ENCODE assay signal across 8 cellular contexts in genomic region chr7:100335566-100336466, GRCh38. TPM values are rescaled to one million over a fixed set of nuclear protein-coding genes. Genes with fewer than 3 reads are reported as not detected.
DNase-seq lines count a peak whose midpoint lies in the region; ATAC-seq, FAIRE-seq and TF ChIP-seq lines count a peak whose summit lies in the region.
"Not testable (repeated sequence)": the region's sequence is repeated elsewhere in the genome, so short reads cannot be mapped to it uniquely, and the experiment has no call there.

No MANE protein-coding gene starts in this region.

- not testable (repeated sequence) for H3K4me1 ChIP-seq in Loucy (ENCODE audit: insufficient read depth, low read length, poor library complexity, severe bottlenecking)
- H3K4me1 ChIP-seq in RWPE2 (ENCODE audit: insufficient read depth, poor library complexity, severe bottlenecking) = peaks cover 13% of the 10 kb centered on the region

- TF ChIP-seq CTCF in Loucy (conservative IDR thresholded peaks at IDR 0.05; ENCODE audit: low read length); RWPE2 (IDR thresholded peaks at IDR 0.05; ENCODE audit: poor library complexity, severe bottlenecking); fibroblast of the aortic adventitia (IDR thresholded peaks at IDR 0.05; ENCODE audit: insufficient read depth, low read length); nephron progenitor cell (IDR thresholded peaks at IDR 0.05): not testable (repeated sequence)

- not testable (repeated sequence) for H3K27me3 ChIP-seq in Loucy (ENCODE audit: insufficient read depth, low read length, poor library complexity, severe bottlenecking); RWPE2 (ENCODE audit: insufficient read depth, poor library complexity, severe bottlenecking)

- peaks cover 25% of the 10 kb centered on the region for H3K36me3 Mint-ChIP-seq in nephron progenitor cell (ENCODE audit: low read depth)
- peaks cover 36% of the 10 kb centered on the region for H3K36me3 Mint-ChIP-seq in stimulated activated naive CD8-positive, alpha-beta T cell treated with anti-CD3 and anti-CD28 coated beads, Interleukin-15, Interleukin-2, amounts not matched to agents 100 ng/mL and 50 ng/mL, for 24 hours (ENCODE audit: low read depth)

- peak overlapping the region; percentile 76; the same call in 1 of the 2 replicates for H2AFZ ChIP-seq in Loucy (ENCODE audit: low read length)

- H3K4me3 Mint-ChIP-seq in nephron progenitor cell = peak overlapping the region; percentile 88
- H3K4me3 Mint-ChIP-seq in stimulated activated naive CD8-positive, alpha-beta T cell treated with anti-CD3 and anti-CD28 coated beads, Interleukin-15, Interleukin-2, amounts not matched to agents 100 ng/mL and 50 ng/mL, for 24 hours = peak overlapping the region; percentile 95

- H3K27ac Mint-ChIP-seq in nephron progenitor cell = peak overlapping the region; percentile 97
- H3K27ac Mint-ChIP-seq in stimulated activated naive CD8-positive, alpha-beta T cell treated with anti-CD3 and anti-CD28 coated beads, Interleukin-15, Interleukin-2, amounts not matched to agents 100 ng/mL and 50 ng/mL, for 24 hours = peak overlapping the region; percentile 92

- H3K4me1 Mint-ChIP-seq in nephron progenitor cell = peaks cover 11% of the 10 kb centered on the region
- H3K4me1 Mint-ChIP-seq in stimulated activated naive CD8-positive, alpha-beta T cell treated with anti-CD3 and anti-CD28 coated beads, Interleukin-15, Interleukin-2, amounts not matched to agents 100 ng/mL and 50 ng/mL, for 24 hours (ENCODE audit: low read depth) = peaks cover 43% of the 10 kb centered on the region

- H3K79me2 ChIP-seq in Loucy (ENCODE audit: insufficient read depth, low read length) = peaks cover 49% of the 10 kb centered on the region

- FAIRE-seq in H54 (lab: Jason Lieb, UNC) = not testable (repeated sequence)

- peak overlapping the region; percentile 76 for H3K4me3 ChIP-seq in Loucy (ENCODE audit: low read length, poor library complexity, severe bottlenecking)
- H3K4me3 ChIP-seq in RWPE2 (ENCODE audit: severe bottlenecking) = peak overlapping the region; percentile 77
- peak overlapping the region; percentile 75 for H3K4me3 ChIP-seq in fibroblast of the aortic adventitia (ENCODE audit: low read depth, low read length)

- peak overlapping the region; percentile 81 for H3K9ac ChIP-seq in Loucy (ENCODE audit: low read depth, low read length, poor library complexity, severe bottlenecking)

- H3K9me3 Mint-ChIP-seq in nephron progenitor cell; stimulated activated naive CD8-positive, alpha-beta T cell treated with anti-CD3 and anti-CD28 coated beads, Interleukin-15, Interleukin-2, amounts not matched to agents 100 ng/mL and 50 ng/mL, for 24 hours: not testable (repeated sequence)

- H3K27me3 Mint-ChIP-seq in nephron progenitor cell (ENCODE audit: low read depth, poor library complexity); stimulated activated naive CD8-positive, alpha-beta T cell treated with anti-CD3 and anti-CD28 coated beads, Interleukin-15, Interleukin-2, amounts not matched to agents 100 ng/mL and 50 ng/mL, for 24 hours: not testable (repeated sequence)

- H3K9me2 ChIP-seq in Loucy (replicated peaks; ENCODE audit: low read depth, low read length) = not testable (repeated sequence)

- not testable (repeated sequence) for H3F3A ChIP-seq in Loucy (ENCODE audit: low read depth)

- peaks cover 13% of the 10 kb centered on the region for H4K20me1 ChIP-seq in Loucy (ENCODE audit: insufficient read depth, low read length, poor library complexity, severe bottlenecking)

- DNase-seq in ELF-1 (ENCODE audit: low read depth, low spot score) = peak; percentile 98
- DNase-seq in H54 (ENCODE audit: insufficient read length, low spot score) = peak; percentile 69
- DNase-seq in RWPE2 (ENCODE audit: low spot score) = peak; percentile 92
- peak; percentile 82 for DNase-seq in activated effector memory CD4-positive, alpha-beta T cell treated with Interleukin-2 at 50 U/mL for 16 hours
- peak; percentile 93 for DNase-seq in fibroblast of the aortic adventitia (ENCODE audit: low read depth)
- peak; percentile 91 for DNase-seq in nephron progenitor cell

- H3K27ac ChIP-seq in RWPE2 (ENCODE audit: poor library complexity, severe bottlenecking) = peak overlapping the region; percentile 83

- not testable (repeated sequence) for H3K9me3 ChIP-seq in Loucy (ENCODE audit: insufficient read depth, low read depth, low read length); RWPE2 (ENCODE audit: severe bottlenecking)

- TF ChIP-seq POLR2A in H54 (IDR thresholded peaks at IDR 0.05; ENCODE audit: low read depth, low read length) = peak; percentile 96

- peak; percentile 90 for ATAC-seq in RWPE2 (ENCODE audit: low read depth)

- not testable (repeated sequence) for H3K4me2 ChIP-seq in Loucy (ENCODE audit: low read depth, low read length, poor library complexity, severe bottlenecking)

- H3K36me3 ChIP-seq in Loucy (ENCODE audit: insufficient read depth, low read length) = not testable (repeated sequence)
- H3K36me3 ChIP-seq in RWPE2 (ENCODE audit: low read depth) = peaks cover 34% of the 10 kb centered on the region

RNA-seq across cellular contexts. Expression of gene PILRB, which starts 22.1 kb away (rescaled TPM):
- total RNA-seq in fibroblast of the aortic adventitia (ENCODE audit: low replicate concordance) = 4.4 and 8.1 TPM in 2 replicates

RNA-seq across cellular contexts. Expression of gene SPDYE3, which starts 28.3 kb away (rescaled TPM):
- total RNA-seq in fibroblast of the aortic adventitia (ENCODE audit: low replicate concordance) = not detected in 2 replicates

RNA-seq across cellular contexts. Expression of gene PILRA, which starts 37.5 kb away (rescaled TPM):
- total RNA-seq in fibroblast of the aortic adventitia (ENCODE audit: low replicate concordance) = 0.27 TPM in 1 of 2 replicates, not detected in the other

Comparison
In these comparisons a context has a peak if more than half of its experiments do, and no peak if none do; other contexts are left out.
1. Peak in every context shown above with its lines: DNase-seq, ATAC-seq, H3K4me3 ChIP-seq and H3K27ac ChIP-seq.